Comparison of ENCODE assay signal across 15 cellular contexts in the genomic region with DNA sequence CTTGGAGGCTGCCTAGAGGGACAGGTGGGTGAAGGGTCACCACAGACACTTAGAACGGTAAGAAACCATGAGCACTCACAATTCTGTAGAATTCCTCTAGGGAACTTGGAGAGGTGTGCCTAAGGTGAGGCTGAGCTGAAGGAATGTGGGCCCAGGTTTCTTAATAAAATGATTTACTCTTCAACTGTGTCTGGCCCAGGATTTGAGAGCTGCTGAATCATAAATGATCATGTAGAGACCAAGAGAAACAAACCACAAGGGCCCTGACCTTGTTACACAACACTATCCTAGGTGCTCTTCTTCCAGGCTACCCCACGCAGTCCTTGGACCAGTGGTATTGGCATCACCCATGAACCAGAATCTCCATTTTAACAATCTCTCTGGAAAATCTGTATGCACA.
"Had no signal": no experiment of that assay in that cellular context is flagged by ENCODE, and none has a peak within 500 bp of the region (broad histone marks: within the 10 kb centered on the region; RNA-seq: fewer than 3 reads in every experiment).

No MANE protein-coding gene starts in this region.

- DNase-seq: cerebellar nuclear complex; colonic mucosa; dermis blood vessel endothelial cell; foreskin fibroblast; immature natural killer cell; naive thymus-derived CD4-positive, alpha-beta T cell; nephron progenitor cell; posterior cingulate gyrus; small intestine; stimulated activated CD4-positive, alpha-beta T cell treated with anti-CD3 and anti-CD28 coated beads, Interleukin-12 subunit alpha, Interleukin-12 subunit beta, amount 100 ng/mL, for 4 hours; stimulated activated naive CD4-positive, alpha-beta T cell treated with Interleukin-2 at 50 U/mL for 16 hours; thyroid gland; uterus had no signal

- H3K36me3 ChIP-seq: colonic mucosa, right atrium auricular region, thyroid gland, uterus had no signal

- H3K4me3 ChIP-seq: colonic mucosa, esophagus muscularis mucosa, right atrium auricular region, thyroid gland, uterus had no signal

- H3K4me1 ChIP-seq: colonic mucosa, esophagus muscularis mucosa, right atrium auricular region, thyroid gland, uterus had no signal

- ATAC-seq: naive thymus-derived CD4-positive, alpha-beta T cell had no signal

- FAIRE-seq: small intestine had no signal

- H3K9me3 ChIP-seq: colonic mucosa, thyroid gland, uterus had no signal

- H3K27ac ChIP-seq: colonic mucosa, esophagus muscularis mucosa, right atrium auricular region, thyroid gland, uterus had no signal

- H3K27me3 ChIP-seq: colonic mucosa, esophagus muscularis mucosa, right atrium auricular region, thyroid gland, uterus had no signal
